Comparison of ENCODE assay signal across 8 cellular contexts in the genomic region with DNA sequence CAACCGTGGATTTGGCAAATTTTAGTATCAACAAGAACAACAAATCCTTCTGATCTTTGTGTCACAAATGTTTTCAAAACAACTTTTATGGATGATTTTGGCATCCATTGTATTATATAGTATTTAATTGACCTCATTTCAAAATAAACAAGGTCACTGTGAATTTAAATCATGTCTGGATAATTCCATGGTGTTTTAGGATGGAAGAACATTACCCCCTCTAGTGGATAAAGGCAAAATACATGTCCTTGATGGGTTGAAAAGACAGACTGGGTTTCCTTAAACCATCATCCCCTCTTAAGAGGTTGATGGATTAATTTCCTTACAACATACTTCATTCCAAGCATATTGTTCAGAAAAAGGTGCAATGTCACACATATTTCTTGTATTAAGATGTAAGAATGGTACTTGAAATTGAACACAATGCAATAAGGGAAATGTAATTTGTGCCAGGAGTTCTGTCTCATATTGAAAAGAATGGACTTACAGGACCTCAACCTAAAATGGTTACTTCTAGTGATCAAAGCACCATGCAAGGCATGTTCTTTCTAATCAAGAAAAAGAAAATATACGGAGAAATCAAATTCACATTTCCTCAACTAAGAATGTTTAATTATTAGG.
DNase-seq lines count a peak whose midpoint lies in the region; ATAC-seq and TF ChIP-seq lines count a peak whose summit lies in the region.

No MANE protein-coding gene starts in this region.

- H2AFZ ChIP-seq in PC-9: no peak overlapping the region

- H3F3A ChIP-seq in PC-9 (ENCODE audit: insufficient read depth, low read depth): no peaks in the 10 kb centered on the region

- H3K4me1 ChIP-seq in PC-9 (replicated peaks; ENCODE audit: insufficient read depth) (no peaks in the 10 kb centered on the region), sigmoid colon (no peaks in the 10 kb centered on the region)

- ATAC-seq in HG02610 (IDR thresholded peaks at IDR 0.05; ENCODE audit: unreplicated experiment): no peak

- TF ChIP-seq POLR2A in sigmoid colon (IDR thresholded peaks at IDR 0.05): no peak

- POLR2A ChIA-PET in PC-9 (lab: Charles Lee; ENCODE audit: unreplicated experiment): no interaction called here

- H3K27ac ChIP-seq in PC-9 (no peak overlapping the region), sigmoid colon (no peak overlapping the region)

- WGBS in sigmoid colon, 2 donors: 47 to 57% methylated on average over 2 of the region's 2 CpGs

- no TSS peak for BruUV-seq in PC-9 (replicated peaks; lab: Mats Ljungman, UMichigan)

- no peak overlapping the region for H3K4me2 ChIP-seq in PC-9

- H4K20me1 ChIP-seq in PC-9 (ENCODE audit: insufficient read depth): no peaks in the 10 kb centered on the region

- H3K9me3 ChIP-seq in PC-9 (ENCODE audit: insufficient read depth, low read depth) (no peaks in the 10 kb centered on the region), sigmoid colon (no peaks in the 10 kb centered on the region)

- TF ChIP-seq CTCF in PC-9 (conservative IDR thresholded peaks at IDR 0.05): peak; percentile 67
- TF ChIP-seq CTCF in fibroblast of mammary gland (conservative IDR thresholded peaks at IDR 0.05; ENCODE audit: control insufficient read depth, insufficient read depth, low read depth, low read length): peak; percentile 79
- TF ChIP-seq CTCF in sigmoid colon (IDR thresholded peaks at IDR 0.05): peak; percentile 17 to 68 (median 48)

- H3K9me2 ChIP-seq in PC-9 (ENCODE audit: insufficient read depth): no peaks in the 10 kb centered on the region

- no peaks in the 10 kb centered on the region for H3K36me3 ChIP-seq in PC-9 (ENCODE audit: low read depth)
- H3K36me3 ChIP-seq in sigmoid colon: no peaks in the 10 kb centered on the region

- TF ChIP-seq EP300 in sigmoid colon (IDR thresholded peaks at IDR 0.05): no peak

- H3K27me3 ChIP-seq in PC-9 (ENCODE audit: insufficient read depth, low read depth) (peaks cover 17% of the 10 kb centered on the region), sigmoid colon (no peaks in the 10 kb centered on the region)

- intact Hi-C loops in PC-9 (cut with micrococcal nuclease; ENCODE audit: unreplicated experiment): no loop called here
- intact Hi-C loops in sigmoid colon (cut with DNase I): loop anchor here (5.0 to 10.0 kb wide), 2 partner anchors 492 to 1390 kb away; no protein-coding TSS in a partner anchor

- H3K79me2 ChIP-seq in PC-9 (ENCODE audit: low read depth): no peaks in the 10 kb centered on the region

- no peak overlapping the region for H3K4me3 ChIP-seq in Jurkat, Clone E6-1 (ENCODE audit: low read length)
- H3K4me3 ChIP-seq in PC-9 (no peak overlapping the region), fibroblast of mammary gland (ENCODE audit: control insufficient read depth, low read depth, low read length) (no peak overlapping the region), sigmoid colon (no peak overlapping the region)

- DNase-seq in COLO829 (ENCODE audit: low spot score) (peak; percentile 42), PC-9 (no peak), fibroblast of mammary gland (ENCODE audit: low read depth) (peak; percentile 71), sigmoid colon (no peak), 8988T (no peak), DMS79 treated with DMSO at 0.1 percent for 48 hours (lab: John Stamatoyannopoulos, UW) (no peak)
- peak; percentile 47 for DNase-seq in Jurkat, Clone E6-1 (ENCODE audit: low read depth, low spot score)

- CTCF ChIA-PET in PC-9 (lab: Charles Lee): no interaction called here

Comparison
In these comparisons a context has a peak if more than half of its experiments do, and no peak if none do; other contexts are left out.
1. DNase-seq: peak in COLO829 (single experiment), Jurkat, Clone E6-1 (single experiment) and fibroblast of mammary gland (single experiment); none in PC-9 (0 of 2), sigmoid colon (single experiment), 8988T (single experiment) and DMS79 treated with DMSO at 0.1 percent for 48 hours (single experiment).
2. Peak in every context shown above with its lines, with median percentiles within 50 percentile points of each other: CTCF ChIP-seq.